Comparison of ENCODE assay signal across 9 cellular contexts in genomic region chr16:14187517-14188338, GRCh38.
DNase-seq lines count a peak whose midpoint lies in the region; ATAC-seq and TF ChIP-seq lines count a peak whose summit lies in the region.
"Had no signal": no experiment of that assay in that cellular context is flagged by ENCODE, and none has a peak within 500 bp of the region (broad histone marks: within the 10 kb centered on the region; RNA-seq: fewer than 3 reads in every experiment).

No MANE protein-coding gene starts in this region.

- H3K4me3 ChIP-seq in suprapubic skin = peak overlapping the region; percentile 41

- ATAC-seq in memory B cell (ENCODE audit: low read depth) (no peak), HG03378 (IDR thresholded peaks at IDR 0.05; ENCODE audit: unreplicated experiment) (no peak), GM21825 (IDR thresholded peaks at IDR 0.05; ENCODE audit: unreplicated experiment) (no peak)

- H3K9me3 Mint-ChIP-seq in brain (no peaks in the 10 kb centered on the region), memory B cell (no peaks in the 10 kb centered on the region)
- H3K9me3 Mint-ChIP-seq: activated naive CD4-positive, alpha-beta T cell treated with anti-CD3 and anti-CD28 coated beads for 36 hours had no signal

- peak overlapping the region; percentile 80 for H3K27ac ChIP-seq in suprapubic skin

- peaks cover 17% of the 10 kb centered on the region for H3K4me1 ChIP-seq in suprapubic skin

- peak; percentile 82 for DNase-seq in NCI-H146 (lab: John Stamatoyannopoulos, UW)
- no peak for DNase-seq in memory B cell (ENCODE audit: low spot score in 2 of 2)
- no peak for DNase-seq in suprapubic skin (ENCODE audit: low spot score in 2 of 2)
- no peak for DNase-seq in NCI-H187 treated with DMSO at 0.1 percent for 48 hours (lab: John Stamatoyannopoulos, UW)
- DNase-seq: activated naive CD4-positive, alpha-beta T cell treated with anti-CD3 and anti-CD28 coated beads for 36 hours; DMS79 had no signal

- no peak for TF ChIP-seq EP300 in suprapubic skin (IDR thresholded peaks at IDR 0.05)

- H3K36me3 Mint-ChIP-seq in brain (no peaks in the 10 kb centered on the region), memory B cell (no peaks in the 10 kb centered on the region)

- peak overlapping the region; percentile 50 to 96 (median 74) for H3K27ac Mint-ChIP-seq in brain
- peak overlapping the region; percentile 25 for H3K27ac Mint-ChIP-seq in memory B cell
- H3K27ac Mint-ChIP-seq: activated naive CD4-positive, alpha-beta T cell treated with anti-CD3 and anti-CD28 coated beads for 36 hours had no signal

- H3K4me1 Mint-ChIP-seq in brain (peaks cover 71% of the 10 kb centered on the region), memory B cell (no peaks in the 10 kb centered on the region)

- no peak for TF ChIP-seq POLR2A in suprapubic skin (IDR thresholded peaks at IDR 0.05)

- H3K4me3 Mint-ChIP-seq in brain (peak overlapping the region; percentile 78 to 87 (median 82)), memory B cell (no peak overlapping the region)

- H3K27me3 ChIP-seq in suprapubic skin = no peaks in the 10 kb centered on the region

- H3K27me3 Mint-ChIP-seq in brain (peaks cover 7% of the 10 kb centered on the region), memory B cell (no peaks in the 10 kb centered on the region)

- no peaks in the 10 kb centered on the region for H3K36me3 ChIP-seq in suprapubic skin

- no peaks in the 10 kb centered on the region for H3K9me3 ChIP-seq in suprapubic skin

- TF ChIP-seq CTCF in brain (conservative IDR thresholded peaks at IDR 0.05) (no peak), suprapubic skin (IDR thresholded peaks at IDR 0.05) (no peak)

- WGBS in suprapubic skin = 75% methylated on average over 10 of the region's 10 CpGs
